Comparison of ENCODE assay signal across 1 cellular context in genomic region chr14:51087024-51087423, GRCh38.
TF ChIP-seq lines count a peak whose summit lies in the region.

No MANE protein-coding gene starts in this region.

TF ChIP-seq in GM23338, 12 proteins besides CTCF, POLR2A, EP300 and RAD21 (continued from another document):
- TF ChIP-seq, protein P1, sequence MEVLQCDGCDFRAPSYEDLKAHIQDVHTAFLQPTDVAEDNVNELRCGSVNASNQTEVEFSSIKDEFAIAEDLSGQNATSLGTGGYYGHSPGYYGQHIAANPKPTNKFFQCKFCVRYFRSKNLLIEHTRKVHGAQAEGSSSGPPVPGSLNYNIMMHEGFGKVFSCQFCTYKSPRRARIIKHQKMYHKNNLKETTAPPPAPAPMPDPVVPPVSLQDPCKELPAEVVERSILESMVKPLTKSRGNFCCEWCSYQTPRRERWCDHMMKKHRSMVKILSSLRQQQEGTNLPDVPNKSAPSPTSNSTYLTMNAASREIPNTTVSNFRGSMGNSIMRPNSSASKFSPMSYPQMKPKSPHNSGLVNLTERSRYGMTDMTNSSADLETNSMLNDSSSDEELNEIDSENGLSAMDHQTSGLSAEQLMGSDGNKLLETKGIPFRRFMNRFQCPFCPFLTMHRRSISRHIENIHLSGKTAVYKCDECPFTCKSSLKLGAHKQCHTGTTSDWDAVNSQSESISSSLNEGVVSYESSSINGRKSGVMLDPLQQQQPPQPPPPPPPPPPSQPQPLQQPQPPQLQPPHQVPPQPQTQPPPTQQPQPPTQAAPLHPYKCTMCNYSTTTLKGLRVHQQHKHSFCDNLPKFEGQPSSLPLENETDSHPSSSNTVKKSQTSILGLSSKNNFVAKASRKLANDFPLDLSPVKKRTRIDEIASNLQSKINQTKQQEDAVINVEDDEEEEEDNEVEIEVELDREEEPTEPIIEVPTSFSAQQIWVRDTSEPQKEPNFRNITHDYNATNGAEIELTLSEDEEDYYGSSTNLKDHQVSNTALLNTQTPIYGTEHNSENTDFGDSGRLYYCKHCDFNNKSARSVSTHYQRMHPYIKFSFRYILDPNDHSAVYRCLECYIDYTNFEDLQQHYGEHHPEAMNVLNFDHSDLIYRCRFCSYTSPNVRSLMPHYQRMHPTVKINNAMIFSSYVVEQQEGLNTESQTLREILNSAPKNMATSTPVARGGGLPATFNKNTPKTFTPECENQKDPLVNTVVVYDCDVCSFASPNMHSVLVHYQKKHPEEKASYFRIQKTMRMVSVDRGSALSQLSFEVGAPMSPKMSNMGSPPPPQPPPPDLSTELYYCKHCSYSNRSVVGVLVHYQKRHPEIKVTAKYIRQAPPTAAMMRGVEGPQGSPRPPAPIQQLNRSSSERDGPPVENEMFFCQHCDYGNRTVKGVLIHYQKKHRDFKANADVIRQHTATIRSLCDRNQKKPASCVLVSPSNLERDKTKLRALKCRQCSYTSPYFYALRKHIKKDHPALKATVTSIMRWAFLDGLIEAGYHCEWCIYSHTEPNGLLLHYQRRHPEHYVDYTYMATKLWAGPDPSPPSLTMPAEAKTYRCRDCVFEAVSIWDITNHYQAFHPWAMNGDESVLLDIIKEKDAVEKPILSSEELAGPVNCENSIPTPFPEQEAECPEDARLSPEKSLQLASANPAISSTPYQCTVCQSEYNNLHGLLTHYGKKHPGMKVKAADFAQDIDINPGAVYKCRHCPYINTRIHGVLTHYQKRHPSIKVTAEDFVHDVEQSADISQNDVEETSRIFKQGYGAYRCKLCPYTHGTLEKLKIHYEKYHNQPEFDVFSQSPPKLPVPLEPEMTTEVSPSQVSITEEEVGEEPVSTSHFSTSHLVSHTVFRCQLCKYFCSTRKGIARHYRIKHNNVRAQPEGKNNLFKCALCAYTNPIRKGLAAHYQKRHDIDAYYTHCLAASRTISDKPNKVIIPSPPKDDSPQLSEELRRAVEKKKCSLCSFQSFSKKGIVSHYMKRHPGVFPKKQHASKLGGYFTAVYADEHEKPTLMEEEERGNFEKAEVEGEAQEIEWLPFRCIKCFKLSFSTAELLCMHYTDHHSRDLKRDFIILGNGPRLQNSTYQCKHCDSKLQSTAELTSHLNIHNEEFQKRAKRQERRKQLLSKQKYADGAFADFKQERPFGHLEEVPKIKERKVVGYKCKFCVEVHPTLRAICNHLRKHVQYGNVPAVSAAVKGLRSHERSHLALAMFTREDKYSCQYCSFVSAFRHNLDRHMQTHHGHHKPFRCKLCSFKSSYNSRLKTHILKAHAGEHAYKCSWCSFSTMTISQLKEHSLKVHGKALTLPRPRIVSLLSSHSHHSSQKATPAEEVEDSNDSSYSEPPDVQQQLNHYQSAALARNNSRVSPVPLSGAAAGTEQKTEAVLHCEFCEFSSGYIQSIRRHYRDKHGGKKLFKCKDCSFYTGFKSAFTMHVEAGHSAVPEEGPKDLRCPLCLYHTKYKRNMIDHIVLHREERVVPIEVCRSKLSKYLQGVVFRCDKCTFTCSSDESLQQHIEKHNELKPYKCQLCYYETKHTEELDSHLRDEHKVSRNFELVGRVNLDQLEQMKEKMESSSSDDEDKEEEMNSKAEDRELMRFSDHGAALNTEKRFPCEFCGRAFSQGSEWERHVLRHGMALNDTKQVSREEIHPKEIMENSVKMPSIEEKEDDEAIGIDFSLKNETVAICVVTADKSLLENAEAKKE (CRISPR knock-in tag; IDR thresholded peaks at IDR 0.05) = no peak
- no peak for TF ChIP-seq NANOG (IDR thresholded peaks at IDR 0.05; ENCODE audit: borderline replicate concordance)
